Comparison of ENCODE assay signal across 16 cellular contexts in genomic region chr11:79095424-79095823, GRCh38.
DNase-seq lines count a peak whose midpoint lies in the region; ATAC-seq lines count a peak whose summit lies in the region.
"Had no signal": no experiment of that assay in that cellular context is flagged by ENCODE, and none has a peak within 500 bp of the region (broad histone marks: within the 10 kb centered on the region; RNA-seq: fewer than 3 reads in every experiment).

No MANE protein-coding gene starts in this region.

- no peak overlapping the region for H2AFZ ChIP-seq in trophoblast cell (ENCODE audit: insufficient read depth, low read length, poor library complexity)
- H2AFZ ChIP-seq: GM23338 had no signal

- no peaks in the 10 kb centered on the region for H3K79me2 ChIP-seq in mesendoderm (ENCODE audit: control insufficient read depth, insufficient read depth, low read length)
- H3K79me2 ChIP-seq in trophoblast cell (ENCODE audit: control insufficient read depth, insufficient read depth, low read length, poor library complexity), result peaks cover 22% of the 10 kb centered on the region

- H3K4ac ChIP-seq in mesendoderm (ENCODE audit: low read depth, low read length) (peak overlapping the region; percentile 2), trophoblast cell (ENCODE audit: low read depth, low read length) (peak overlapping the region; percentile 84)

- peak overlapping the region; percentile 34; the same call in 1 of the 2 replicates for H3K27ac ChIP-seq in HUES6 (ENCODE audit: low read depth, low read length)
- no peak overlapping the region for H3K27ac ChIP-seq in mesendoderm (ENCODE audit: low read depth, low read length)
- H3K27ac ChIP-seq in trophoblast cell (ENCODE audit: low read depth, low read length), result peak overlapping the region; percentile 86

- peak overlapping the region; percentile 52 for H3K56ac ChIP-seq in mesendoderm (ENCODE audit: low read length)

- H3K4me3 ChIP-seq in HUES6 (ENCODE audit: low read depth, low read length) (no peak overlapping the region), mesendoderm (ENCODE audit: low read length) (no peak overlapping the region), trophoblast cell (ENCODE audit: low read depth, low read length) (no peak overlapping the region)
- H3K4me3 ChIP-seq: GM23338 had no signal

- H3K9ac ChIP-seq in HUES6 (ENCODE audit: low read length) (peak overlapping the region; percentile 54), mesendoderm (ENCODE audit: low read length) (no peak overlapping the region), trophoblast cell (ENCODE audit: low read length) (no peak overlapping the region)

- no peak for ATAC-seq in GM19035 (IDR thresholded peaks at IDR 0.05; ENCODE audit: unreplicated experiment)
- ATAC-seq in HG03521 (IDR thresholded peaks at IDR 0.05; ENCODE audit: unreplicated experiment), result no peak
- ATAC-seq: CD8-positive, alpha-beta T cell; HepG2 had no signal

- H4K8ac ChIP-seq in mesendoderm (ENCODE audit: low read depth, low read length) (no peak overlapping the region), trophoblast cell (ENCODE audit: low read depth, low read length) (peak overlapping the region; percentile 70)

- H3K14ac ChIP-seq in trophoblast cell (ENCODE audit: low read length), result peak overlapping the region; percentile 46

- H2BK5ac ChIP-seq in mesendoderm (ENCODE audit: low read length) (no peak overlapping the region), trophoblast cell (ENCODE audit: low read depth, low read length, poor library complexity) (peak overlapping the region; percentile 85)

- no peak overlapping the region for H3K23ac ChIP-seq in mesendoderm (ENCODE audit: low read length)
- no peak overlapping the region for H3K23ac ChIP-seq in trophoblast cell (ENCODE audit: low read length)

- no peaks in the 10 kb centered on the region for H3K27me3 ChIP-seq in HUES6 (ENCODE audit: control insufficient read depth, insufficient read depth, low read length)
- H3K27me3 ChIP-seq in mesendoderm (ENCODE audit: insufficient read depth, low read length, poor library complexity), result no peaks in the 10 kb centered on the region
- H3K27me3 ChIP-seq in trophoblast cell (ENCODE audit: insufficient read depth, low read length), result no peaks in the 10 kb centered on the region
- H3K27me3 ChIP-seq: BE2C had no signal

- H4K5ac ChIP-seq in mesendoderm (ENCODE audit: low read length), result no peak overlapping the region

- no CpG with 5 or more reads among the region's 3 CpGs for WGBS in mesendoderm (ENCODE audit: extremely low coverage, insufficient coverage, low lambda C conversion rate)
- no CpG with 5 or more reads among the region's 3 CpGs for WGBS in trophoblast cell (ENCODE audit: extremely low coverage, insufficient coverage, insufficient read length)

- peak; percentile 15 to 60 for DNase-seq in dermis microvascular lymphatic vessel endothelial cell (ENCODE audit: low read depth in 2 of 2)
- DNase-seq in mesendoderm, result no peak
- no peak for DNase-seq in trophoblast cell
- no peak for DNase-seq in NCI-H1105 (lab: John Stamatoyannopoulos, UW)
- DNase-seq: BE2C; CD8-positive, alpha-beta T cell; COR-L47; DMS153; DMS79 treated with DMSO at 0.1 percent for 48 hours; EL; H7 had no signal

- peak overlapping the region; percentile 74 for H2BK12ac ChIP-seq in trophoblast cell (ENCODE audit: low read length)

- H3K4me2 ChIP-seq in mesendoderm (ENCODE audit: low read length) (no peak overlapping the region), trophoblast cell (ENCODE audit: low read length) (no peak overlapping the region)
- H3K4me2 ChIP-seq: GM23338 had no signal

- no peak overlapping the region for H2BK15ac ChIP-seq in mesendoderm (replicated peaks; ENCODE audit: low read depth)

- H3K4me1 ChIP-seq in HUES6 (ENCODE audit: control insufficient read depth, insufficient read depth, low read length), result peaks cover 29% of the 10 kb centered on the region; the same call in 1 of the 2 replicates
- H3K4me1 ChIP-seq in mesendoderm (ENCODE audit: control insufficient read depth, low read depth, low read length), result peaks cover 23% of the 10 kb centered on the region
- peaks cover 48 to 63% of the 10 kb centered on the region in 2 experiments for H3K4me1 ChIP-seq in trophoblast cell (ENCODE audit: control insufficient read depth in 1 of 2, insufficient read depth in 2 of 2, low read length in 2 of 2)

- H2AK5ac ChIP-seq in mesendoderm (ENCODE audit: low read length) (no peak overlapping the region), trophoblast cell (ENCODE audit: low read length) (peak overlapping the region; percentile 66)

- H3K18ac ChIP-seq in mesendoderm (ENCODE audit: low read length), result peak overlapping the region; percentile 62
- peak overlapping the region; percentile 42 for H3K18ac ChIP-seq in trophoblast cell (ENCODE audit: low read length)

- peaks cover 6% of the 10 kb centered on the region for H3K9me3 ChIP-seq in HUES6 (ENCODE audit: control insufficient read depth, insufficient read depth, low read depth, low read length)
- H3K9me3 ChIP-seq in trophoblast cell (ENCODE audit: insufficient read depth, low read depth, low read length), result no peaks in the 10 kb centered on the region
- H3K9me3 ChIP-seq: BE2C had no signal

- peak overlapping the region; percentile 91 for H4K91ac ChIP-seq in trophoblast cell (ENCODE audit: low read depth, low read length)

- no peak overlapping the region for H4K12ac ChIP-seq in trophoblast cell (ENCODE audit: low read depth, low read length)

- H3K79me1 ChIP-seq in mesendoderm (ENCODE audit: low read length) (peaks cover 6% of the 10 kb centered on the region), trophoblast cell (ENCODE audit: low read length) (peaks cover 48% of the 10 kb centered on the region)

- no peaks in the 10 kb centered on the region for H3K36me3 ChIP-seq in HUES6 (ENCODE audit: control insufficient read depth, insufficient read depth, low read length)
- H3K36me3 ChIP-seq in mesendoderm (ENCODE audit: control insufficient read depth, insufficient read depth, low read length), result no peaks in the 10 kb centered on the region
- peaks cover 0 to 5% of the 10 kb centered on the region in 2 experiments for H3K36me3 ChIP-seq in trophoblast cell (ENCODE audit: control insufficient read depth in 1 of 2, insufficient read depth in 2 of 2, low read length in 2 of 2)
- H3K36me3 ChIP-seq: BE2C had no signal

- no peak overlapping the region for H2BK120ac ChIP-seq in mesendoderm (ENCODE audit: low read depth, low read length)
- H2BK120ac ChIP-seq in trophoblast cell (ENCODE audit: insufficient read depth, low read length, poor library complexity), result peak overlapping the region; percentile 89

Comparison
In these comparisons a context has a peak if more than half of its experiments do, and no peak if none do; other contexts are left out.
1. DNase-seq: peak in dermis microvascular lymphatic vessel endothelial cell (2 of 2); none in mesendoderm (single experiment), trophoblast cell (0 of 2) and NCI-H1105 (single experiment).